9 cellular contexts compared by ENCODE assay signal in genomic region chr16:87389245-87389644, GRCh38. TPM values are rescaled to one million over a fixed set of nuclear protein-coding genes. Genes with fewer than 3 reads are reported as not detected.
DNase-seq lines count a peak whose midpoint lies in the region; ATAC-seq and TF ChIP-seq lines count a peak whose summit lies in the region.
"Had no signal": no experiment of that assay in that cellular context is flagged by ENCODE, and none has a peak within 500 bp of the region (broad histone marks: within the 10 kb centered on the region; RNA-seq: fewer than 3 reads in every experiment).

No MANE protein-coding gene starts in this region.

- H3K14ac ChIP-seq in mesenchymal stem cell (ENCODE audit: low read length in 2 of 2), result no peak overlapping the region

- peaks cover 41% of the 10 kb centered on the region for H3K4me1 Mint-ChIP-seq in activated T-helper 1 cell treated with anti-CD3 and anti-CD28 coated beads, Interleukin-12 subunit alpha, Interleukin-12 subunit beta, Interleukin-2, Interleukin-4 antibody, amounts not matched to agents 30 ng/mL and 10 ng/mL and 1 ng/mL, durations not matched to agents 14 hours and 24 hours and 36 hours (ENCODE audit: low read depth)

- H3K27ac ChIP-seq in heart left ventricle (peak overlapping the region; percentile 80 to 96 (median 90)), mesenchymal stem cell (ENCODE audit: low read length, poor library complexity, severe bottlenecking) (peak overlapping the region; percentile 30), upper lobe of left lung (peak overlapping the region; percentile 87 to 91 (median 90)), MM.1S (ENCODE audit: low read length) (no peak overlapping the region)

- no peaks in the 10 kb centered on the region for H3K9me3 Mint-ChIP-seq in activated T-helper 1 cell treated with anti-CD3 and anti-CD28 coated beads, Interleukin-12 subunit alpha, Interleukin-12 subunit beta, Interleukin-2, Interleukin-4 antibody, amounts not matched to agents 30 ng/mL and 10 ng/mL and 1 ng/mL, durations not matched to agents 14 hours and 24 hours and 36 hours

- ATAC-seq in heart left ventricle, result no peak
- ATAC-seq in left ventricle myocardium superior, result no peak
- no peak for ATAC-seq in upper lobe of left lung (ENCODE audit: low FRiP score in 2 of 2)

- H3K4me3 ChIP-seq in heart left ventricle, result no peak overlapping the region
- H3K4me3 ChIP-seq in mesenchymal stem cell (ENCODE audit: insufficient read depth in 1 of 2, low read depth in 1 of 2, low read length in 2 of 2), result no peak overlapping the region
- H3K4me3 ChIP-seq in upper lobe of left lung, result no peak overlapping the region
- H3K4me3 ChIP-seq in MM.1S (ENCODE audit: low read length), result no peak overlapping the region

- peak overlapping the region; percentile 57 for H2BK15ac ChIP-seq in mesenchymal stem cell (ENCODE audit: low read depth, poor library complexity, severe bottlenecking)

- no peak for TF ChIP-seq EP300 in upper lobe of left lung (IDR thresholded peaks at IDR 0.05)

- H3K9ac ChIP-seq in mesenchymal stem cell (ENCODE audit: low read length), result no peak overlapping the region
- no peak overlapping the region for H3K9ac ChIP-seq in MM.1S (ENCODE audit: low read length)

- H3F3A ChIP-seq in MM.1S (ENCODE audit: insufficient read depth, low read length), result peaks cover 10% of the 10 kb centered on the region

- peaks cover 16% of the 10 kb centered on the region for H3K79me2 ChIP-seq in MM.1S (ENCODE audit: low read length)

- TF ChIP-seq CTCF in heart left ventricle (IDR thresholded peaks at IDR 0.05) (no peak), upper lobe of left lung (IDR thresholded peaks at IDR 0.05) (no peak), MM.1S (IDR thresholded peaks at IDR 0.05; ENCODE audit: low read length) (no peak)

- H3K79me1 ChIP-seq in mesenchymal stem cell (replicated peaks; ENCODE audit: low read length, poor library complexity, severe bottlenecking), result peaks cover 11% of the 10 kb centered on the region

- H3K27ac Mint-ChIP-seq in activated T-helper 1 cell treated with anti-CD3 and anti-CD28 coated beads, Interleukin-12 subunit alpha, Interleukin-12 subunit beta, Interleukin-2, Interleukin-4 antibody, amounts not matched to agents 30 ng/mL and 10 ng/mL and 1 ng/mL, durations not matched to agents 14 hours and 24 hours and 36 hours, result peak overlapping the region; percentile 63

- peaks cover 15 to 56% (median 40%) of the 10 kb centered on the region in 12 donors for H3K4me1 ChIP-seq in heart left ventricle
- peaks cover 19% of the 10 kb centered on the region for H3K4me1 ChIP-seq in mesenchymal stem cell (ENCODE audit: control insufficient read depth, insufficient read depth, low read depth, low read length)
- peaks cover 42 to 55% (median 44%) of the 10 kb centered on the region in 4 donors for H3K4me1 ChIP-seq in upper lobe of left lung
- peaks cover 8% of the 10 kb centered on the region; the same call in 1 of the 2 replicates for H3K4me1 ChIP-seq in MM.1S (ENCODE audit: low read length)

- TF ChIP-seq POLR2A in heart left ventricle (IDR thresholded peaks at IDR 0.05), result no peak
- TF ChIP-seq POLR2A in upper lobe of left lung (IDR thresholded peaks at IDR 0.05), result no peak

- no peak overlapping the region for H4K91ac ChIP-seq in mesenchymal stem cell (ENCODE audit: low read length)

- 85 to 89% (median 86%) methylated on average over 5 of the region's 5 CpGs for WGBS in heart left ventricle, 4 donors
- 96% methylated on average over 3 of the region's 5 CpGs for WGBS in mesenchymal stem cell
- 81 to 88% methylated on average over 5 of the region's 5 CpGs for WGBS in upper lobe of left lung, 2 donors

- no peak overlapping the region for H3K4ac ChIP-seq in mesenchymal stem cell (ENCODE audit: low read depth in 1 of 2, low read length in 2 of 2)

- H3K4me2 ChIP-seq in mesenchymal stem cell (ENCODE audit: low read length, poor library complexity, severe bottlenecking) (no peak overlapping the region), MM.1S (ENCODE audit: low read depth, low read length) (no peak overlapping the region)

- H4K20me1 ChIP-seq in MM.1S (ENCODE audit: insufficient read depth, low read length), result no peaks in the 10 kb centered on the region

- H3K18ac ChIP-seq in mesenchymal stem cell (ENCODE audit: low read depth in 1 of 2, low read length in 2 of 2), result no peak overlapping the region

- peak overlapping the region; percentile 17 for H3K4me3 Mint-ChIP-seq in activated T-helper 1 cell treated with anti-CD3 and anti-CD28 coated beads, Interleukin-12 subunit alpha, Interleukin-12 subunit beta, Interleukin-2, Interleukin-4 antibody, amounts not matched to agents 30 ng/mL and 10 ng/mL and 1 ng/mL, durations not matched to agents 14 hours and 24 hours and 36 hours

- no peak for DNase-seq in heart left ventricle
- no peak for DNase-seq in left ventricle myocardium superior
- no peak for DNase-seq in activated T-helper 1 cell treated with anti-CD3 and anti-CD28 coated beads, Interleukin-12 subunit alpha, Interleukin-12 subunit beta, Interleukin-2, Interleukin-4 antibody, amounts not matched to agents 30 ng/mL and 10 ng/mL and 1 ng/mL, durations not matched to agents 14 hours and 24 hours and 36 hours (ENCODE audit: low spot score)
- DNase-seq in mesenchymal stem cell, result no peak
- DNase-seq in upper lobe of left lung, result no peak
- DNase-seq in GOT3 (lab: John Stamatoyannopoulos, UW), result no peak
- no peak for DNase-seq in NOMO-1 treated with DMSO at 0.1 percent for 48 hours (lab: John Stamatoyannopoulos, UW; ENCODE audit: unreplicated experiment)
- DNase-seq in MM.1S, result no peak
- DNase-seq: DMS153 had no signal

- no peaks in the 10 kb centered on the region for H3K9me2 ChIP-seq in MM.1S (replicated peaks; ENCODE audit: insufficient read depth, low read length)

- H3K27me3 ChIP-seq in heart left ventricle, result no peaks in the 10 kb centered on the region
- no peaks in the 10 kb centered on the region for H3K27me3 ChIP-seq in mesenchymal stem cell (ENCODE audit: control insufficient read depth in 1 of 2, insufficient read depth in 1 of 2, low read length in 2 of 2)
- no peaks in the 10 kb centered on the region for H3K27me3 ChIP-seq in upper lobe of left lung
- H3K27me3 ChIP-seq in MM.1S (replicated peaks; ENCODE audit: insufficient read depth, low read length), result no peaks in the 10 kb centered on the region

- H3K23ac ChIP-seq in mesenchymal stem cell (ENCODE audit: low read length in 2 of 2), result no peak overlapping the region

- H3K36me3 Mint-ChIP-seq in activated T-helper 1 cell treated with anti-CD3 and anti-CD28 coated beads, Interleukin-12 subunit alpha, Interleukin-12 subunit beta, Interleukin-2, Interleukin-4 antibody, amounts not matched to agents 30 ng/mL and 10 ng/mL and 1 ng/mL, durations not matched to agents 14 hours and 24 hours and 36 hours (ENCODE audit: low read depth), result no peaks in the 10 kb centered on the region

- no peaks in the 10 kb centered on the region for H3K27me3 Mint-ChIP-seq in activated T-helper 1 cell treated with anti-CD3 and anti-CD28 coated beads, Interleukin-12 subunit alpha, Interleukin-12 subunit beta, Interleukin-2, Interleukin-4 antibody, amounts not matched to agents 30 ng/mL and 10 ng/mL and 1 ng/mL, durations not matched to agents 14 hours and 24 hours and 36 hours (ENCODE audit: insufficient read depth)

- H2BK12ac ChIP-seq in mesenchymal stem cell (ENCODE audit: low read length in 2 of 2), result no peak overlapping the region

- H3K9me3 ChIP-seq in heart left ventricle, result no peaks in the 10 kb centered on the region
- no peaks in the 10 kb centered on the region for H3K9me3 ChIP-seq in mesenchymal stem cell (ENCODE audit: control insufficient read depth, low read length)
- no peaks in the 10 kb centered on the region for H3K9me3 ChIP-seq in upper lobe of left lung
- H3K9me3 ChIP-seq in MM.1S (replicated peaks; ENCODE audit: insufficient read depth, low read length), result no peaks in the 10 kb centered on the region

- peak overlapping the region; percentile 9 for H2AK5ac ChIP-seq in mesenchymal stem cell (ENCODE audit: low read length, severe bottlenecking)

- H2BK5ac ChIP-seq in mesenchymal stem cell (ENCODE audit: low read depth, low read length, poor library complexity, severe bottlenecking), result no peak overlapping the region

- no peak overlapping the region for H4K8ac ChIP-seq in mesenchymal stem cell (ENCODE audit: low read length)

- intact Hi-C loops in heart left ventricle (cut with DNase I), result loop anchor here in 1 of 10 donors (2.0 kb wide), 1 partner anchor 72 kb away; the partner anchor contains the start of gene C16orf95
- intact Hi-C loops in left ventricle myocardium superior (cut with micrococcal nuclease), result no loop called here
- intact Hi-C loops in activated T-helper 1 cell treated with anti-CD3 and anti-CD28 coated beads, Interleukin-12 subunit alpha, Interleukin-12 subunit beta, Interleukin-2, Interleukin-4 antibody, amounts not matched to agents 30 ng/mL and 10 ng/mL and 1 ng/mL, durations not matched to agents 14 hours and 24 hours and 36 hours (cut with micrococcal nuclease), result loop anchor here (2.0 to 10.0 kb wide), 3 partner anchors 104 to 1276 kb away; partner anchors contain the start of genes MVD, ZCCHC14 and ZFPM1

- H2AFZ ChIP-seq in mesenchymal stem cell (ENCODE audit: low read depth, low read length) (no peak overlapping the region), MM.1S (ENCODE audit: low read length) (no peak overlapping the region)

- no peak overlapping the region for H2BK120ac ChIP-seq in mesenchymal stem cell (ENCODE audit: low read depth, low read length)

- H3K36me3 ChIP-seq in heart left ventricle (no peaks in the 10 kb centered on the region), mesenchymal stem cell (ENCODE audit: control insufficient read depth in 1 of 2, insufficient read depth in 2 of 2, low read depth in 1 of 2, low read length in 2 of 2) (no peaks in the 10 kb centered on the region), upper lobe of left lung (no peaks in the 10 kb centered on the region), MM.1S (replicated peaks; ENCODE audit: insufficient read depth, low read length) (no peaks in the 10 kb centered on the region)

RNA-seq across cellular contexts. Expression of gene MAP1LC3B, which starts 2.9 kb away (rescaled TPM):
- total RNA-seq in heart left ventricle, result 100 to 1,000 TPM in 7 of 9 donors, 10 to 100 TPM in 2; 70.7 to 194 (median 116) TPM
- polyA plus RNA-seq in heart left ventricle, result 100 to 1,000 TPM in 1 of 2 donors, 10 to 100 TPM in 1; 82.4 to 263 TPM
- total RNA-seq in left ventricle myocardium superior, result 134 TPM
- 39.9 and 40.8 TPM in 2 replicates for total RNA-seq in activated T-helper 1 cell treated with anti-CD3 and anti-CD28 coated beads, Interleukin-12 subunit alpha, Interleukin-12 subunit beta, Interleukin-2, Interleukin-4 antibody, amounts not matched to agents 30 ng/mL and 10 ng/mL and 1 ng/mL, durations not matched to agents 14 hours and 24 hours and 36 hours
- 102 TPM for polyA plus RNA-seq in mesenchymal stem cell (2013, experiment 1 of 2)
- 105 TPM for polyA plus RNA-seq in mesenchymal stem cell (2013, experiment 2 of 2)
- 10 to 100 TPM; 32.5 to 64.2 (median 54.2) TPM for total RNA-seq in upper lobe of left lung

RNA-seq across cellular contexts. Expression of gene FBXO31, which starts 5.7 kb away (rescaled TPM):
- total RNA-seq in heart left ventricle (100 to 1,000 TPM in 1 of 9 donors, 10 to 100 TPM in 8; 55.5 to 130 (median 71.9) TPM), left ventricle myocardium superior (71.7 TPM), upper lobe of left lung (100 to 1,000 TPM in 1 of 6 donors, 10 to 100 TPM in 5; 15.9 to 103 (median 31.4) TPM)
- polyA plus RNA-seq in heart left ventricle, result 10 to 100 TPM; 20.0 to 28.8 TPM
- 40.7 and 41.3 TPM in 2 replicates for total RNA-seq in activated T-helper 1 cell treated with anti-CD3 and anti-CD28 coated beads, Interleukin-12 subunit alpha, Interleukin-12 subunit beta, Interleukin-2, Interleukin-4 antibody, amounts not matched to agents 30 ng/mL and 10 ng/mL and 1 ng/mL, durations not matched to agents 14 hours and 24 hours and 36 hours
- 14.6 TPM for polyA plus RNA-seq in mesenchymal stem cell (2013, experiment 1 of 2)
- 15.2 TPM for polyA plus RNA-seq in mesenchymal stem cell (2013, experiment 2 of 2)
